In the genomic region with DNA sequence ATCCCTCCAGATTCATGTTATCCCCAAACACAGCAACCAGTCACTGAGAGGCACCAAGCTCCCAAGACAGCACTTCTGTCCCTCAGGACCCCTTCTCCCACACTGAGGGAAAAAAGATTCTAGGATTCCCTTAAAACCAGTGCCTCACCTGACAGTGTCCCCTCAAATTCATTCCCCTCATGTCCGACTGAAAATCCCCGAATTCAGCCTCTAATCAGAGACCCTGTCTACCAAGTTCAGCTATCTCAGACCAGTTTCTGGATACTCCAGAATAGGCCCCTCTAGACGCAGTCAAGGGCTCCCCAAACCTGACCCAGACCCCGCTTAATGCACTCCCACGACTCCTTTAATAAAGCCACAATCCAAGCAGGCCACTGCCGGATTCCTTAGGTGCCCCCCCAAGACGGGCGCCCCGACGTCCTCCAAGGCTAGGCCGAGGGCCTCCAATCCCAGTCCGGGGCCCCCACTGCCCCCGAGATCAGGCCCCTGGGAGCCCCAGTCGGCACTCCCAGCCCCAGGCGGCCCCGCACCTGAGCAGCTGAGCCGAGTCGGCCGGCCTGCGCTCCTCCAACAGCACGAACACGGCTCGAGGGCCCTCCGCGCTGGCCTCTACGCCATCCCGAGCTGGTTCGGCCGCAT, we compare ENCODE assay signal across 1 cellular context.
TF ChIP-seq lines count a peak whose summit lies in the region.

No MANE protein-coding gene starts in this region.

TF ChIP-seq in SK-N-SH, 30 proteins besides CTCF, POLR2A, EP300 and RAD21:
- TF ChIP-seq CHD2 (IDR thresholded peaks at IDR 0.05; ENCODE audit: low read length, partially characterized antibody) (no peak), FOXJ3 (CRISPR knock-in tag; IDR thresholded peaks at IDR 0.05) (no peak), TAF1 (IDR thresholded peaks at IDR 0.05; ENCODE audit: borderline replicate concordance, low read depth, low read length) (no peak), GATA2 (CRISPR knock-in tag; IDR thresholded peaks at IDR 0.05) (no peak), MXI1 (IDR thresholded peaks at IDR 0.05; ENCODE audit: low read depth, low read length) (no peak), FOXM1 (IDR thresholded peaks at IDR 0.05; ENCODE audit: low read depth) (no peak)
- TF ChIP-seq, protein P1, sequence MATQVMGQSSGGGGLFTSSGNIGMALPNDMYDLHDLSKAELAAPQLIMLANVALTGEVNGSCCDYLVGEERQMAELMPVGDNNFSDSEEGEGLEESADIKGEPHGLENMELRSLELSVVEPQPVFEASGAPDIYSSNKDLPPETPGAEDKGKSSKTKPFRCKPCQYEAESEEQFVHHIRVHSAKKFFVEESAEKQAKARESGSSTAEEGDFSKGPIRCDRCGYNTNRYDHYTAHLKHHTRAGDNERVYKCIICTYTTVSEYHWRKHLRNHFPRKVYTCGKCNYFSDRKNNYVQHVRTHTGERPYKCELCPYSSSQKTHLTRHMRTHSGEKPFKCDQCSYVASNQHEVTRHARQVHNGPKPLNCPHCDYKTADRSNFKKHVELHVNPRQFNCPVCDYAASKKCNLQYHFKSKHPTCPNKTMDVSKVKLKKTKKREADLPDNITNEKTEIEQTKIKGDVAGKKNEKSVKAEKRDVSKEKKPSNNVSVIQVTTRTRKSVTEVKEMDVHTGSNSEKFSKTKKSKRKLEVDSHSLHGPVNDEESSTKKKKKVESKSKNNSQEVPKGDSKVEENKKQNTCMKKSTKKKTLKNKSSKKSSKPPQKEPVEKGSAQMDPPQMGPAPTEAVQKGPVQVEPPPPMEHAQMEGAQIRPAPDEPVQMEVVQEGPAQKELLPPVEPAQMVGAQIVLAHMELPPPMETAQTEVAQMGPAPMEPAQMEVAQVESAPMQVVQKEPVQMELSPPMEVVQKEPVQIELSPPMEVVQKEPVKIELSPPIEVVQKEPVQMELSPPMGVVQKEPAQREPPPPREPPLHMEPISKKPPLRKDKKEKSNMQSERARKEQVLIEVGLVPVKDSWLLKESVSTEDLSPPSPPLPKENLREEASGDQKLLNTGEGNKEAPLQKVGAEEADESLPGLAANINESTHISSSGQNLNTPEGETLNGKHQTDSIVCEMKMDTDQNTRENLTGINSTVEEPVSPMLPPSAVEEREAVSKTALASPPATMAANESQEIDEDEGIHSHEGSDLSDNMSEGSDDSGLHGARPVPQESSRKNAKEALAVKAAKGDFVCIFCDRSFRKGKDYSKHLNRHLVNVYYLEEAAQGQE (IDR thresholded peaks at IDR 0.05; ENCODE audit: low read depth, low read length) = no peak
- TF ChIP-seq, protein P2, sequence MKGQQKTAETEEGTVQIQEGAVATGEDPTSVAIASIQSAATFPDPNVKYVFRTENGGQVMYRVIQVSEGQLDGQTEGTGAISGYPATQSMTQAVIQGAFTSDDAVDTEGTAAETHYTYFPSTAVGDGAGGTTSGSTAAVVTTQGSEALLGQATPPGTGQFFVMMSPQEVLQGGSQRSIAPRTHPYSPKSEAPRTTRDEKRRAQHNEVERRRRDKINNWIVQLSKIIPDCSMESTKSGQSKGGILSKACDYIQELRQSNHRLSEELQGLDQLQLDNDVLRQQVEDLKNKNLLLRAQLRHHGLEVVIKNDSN (IDR thresholded peaks at IDR 0.05; ENCODE audit: borderline replicate concordance, low read depth) = no peak
- TF ChIP-seq, protein P3, sequence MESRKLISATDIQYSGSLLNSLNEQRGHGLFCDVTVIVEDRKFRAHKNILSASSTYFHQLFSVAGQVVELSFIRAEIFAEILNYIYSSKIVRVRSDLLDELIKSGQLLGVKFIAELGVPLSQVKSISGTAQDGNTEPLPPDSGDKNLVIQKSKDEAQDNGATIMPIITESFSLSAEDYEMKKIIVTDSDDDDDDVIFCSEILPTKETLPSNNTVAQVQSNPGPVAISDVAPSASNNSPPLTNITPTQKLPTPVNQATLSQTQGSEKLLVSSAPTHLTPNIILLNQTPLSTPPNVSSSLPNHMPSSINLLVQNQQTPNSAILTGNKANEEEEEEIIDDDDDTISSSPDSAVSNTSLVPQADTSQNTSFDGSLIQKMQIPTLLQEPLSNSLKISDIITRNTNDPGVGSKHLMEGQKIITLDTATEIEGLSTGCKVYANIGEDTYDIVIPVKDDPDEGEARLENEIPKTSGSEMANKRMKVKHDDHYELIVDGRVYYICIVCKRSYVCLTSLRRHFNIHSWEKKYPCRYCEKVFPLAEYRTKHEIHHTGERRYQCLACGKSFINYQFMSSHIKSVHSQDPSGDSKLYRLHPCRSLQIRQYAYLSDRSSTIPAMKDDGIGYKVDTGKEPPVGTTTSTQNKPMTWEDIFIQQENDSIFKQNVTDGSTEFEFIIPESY (IDR thresholded peaks at IDR 0.05; ENCODE audit: borderline replicate concordance, low read depth) = no peak
- TF ChIP-seq, protein P4, sequence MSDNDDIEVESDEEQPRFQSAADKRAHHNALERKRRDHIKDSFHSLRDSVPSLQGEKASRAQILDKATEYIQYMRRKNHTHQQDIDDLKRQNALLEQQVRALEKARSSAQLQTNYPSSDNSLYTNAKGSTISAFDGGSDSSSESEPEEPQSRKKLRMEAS (IDR thresholded peaks at IDR 0.05; ENCODE audit: low read depth) = no peak
TF ChIP-seq in SK-N-SH: peak in this region for 0.
